12 cellular contexts compared by ENCODE assay signal in the genomic region with DNA sequence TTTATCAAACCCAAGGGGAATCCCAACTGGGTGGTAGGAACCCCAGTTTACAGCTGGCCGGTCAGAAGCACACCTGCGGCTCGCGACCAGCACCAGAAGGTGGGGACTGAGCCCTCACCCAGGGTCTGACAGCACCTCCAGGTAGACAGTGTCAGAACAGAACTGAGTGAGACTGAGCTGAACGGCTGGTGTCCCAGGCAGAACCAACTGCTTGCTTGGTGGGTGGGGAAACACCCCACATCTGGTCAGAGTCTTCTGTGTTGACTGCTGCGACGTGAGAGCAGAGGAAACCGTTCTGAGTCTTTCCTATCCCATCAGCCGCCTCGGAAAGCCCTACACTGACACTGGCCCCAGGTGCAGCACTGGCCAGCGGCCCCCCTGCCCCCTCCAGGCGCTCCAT.
DNase-seq lines count a peak whose midpoint lies in the region; ATAC-seq and TF ChIP-seq lines count a peak whose summit lies in the region.
"Had no signal": no experiment of that assay in that cellular context is flagged by ENCODE, and none has a peak within 500 bp of the region (broad histone marks: within the 10 kb centered on the region; RNA-seq: fewer than 3 reads in every experiment).

No MANE protein-coding gene starts in this region.

- H3K4me3 ChIP-seq in GM12864 (ENCODE audit: low read depth, low read length) (no peak overlapping the region), transverse colon (no peak overlapping the region)

- H3K4me3 Mint-ChIP-seq in activated T-cell treated with anti-CD3 and anti-CD28 coated beads, Interleukin-2, amount 50 U/mL, for 4 hours: no peak overlapping the region
- H3K4me3 Mint-ChIP-seq: CD8-positive, alpha-beta memory T cell had no signal

- no peaks in the 10 kb centered on the region for H3K9me3 ChIP-seq in transverse colon

- TF ChIP-seq POLR2A in transverse colon (IDR thresholded peaks at IDR 0.05): no peak

- H3K4me1 Mint-ChIP-seq in activated T-cell treated with anti-CD3 and anti-CD28 coated beads, Interleukin-2, amount 50 U/mL, for 4 hours (ENCODE audit: low read depth): peaks cover 8% of the 10 kb centered on the region

- in situ Hi-C loops in transverse colon (cut with MboI; ENCODE audit: low pct_ligation_motif_present in 1 of 4, low pct_unique_long_range_greater_than_20kb in 1 of 4, low sequenced_read_pairs in 3 of 4): no loop called here

- no peaks in the 10 kb centered on the region for H3K4me1 ChIP-seq in transverse colon

- peaks cover 3% of the 10 kb centered on the region for H3K36me3 Mint-ChIP-seq in activated T-cell treated with anti-CD3 and anti-CD28 coated beads, Interleukin-2, amount 50 U/mL, for 4 hours (ENCODE audit: insufficient read depth)

- no peak for TF ChIP-seq EP300 in transverse colon (IDR thresholded peaks at IDR 0.05; ENCODE audit: low read depth)

- no peaks in the 10 kb centered on the region for H3K27me3 Mint-ChIP-seq in activated T-cell treated with anti-CD3 and anti-CD28 coated beads, Interleukin-2, amount 50 U/mL, for 4 hours (ENCODE audit: low read depth)
- H3K27me3 Mint-ChIP-seq: CD8-positive, alpha-beta memory T cell had no signal

- no peaks in the 10 kb centered on the region for H3K27me3 ChIP-seq in transverse colon

- intact Hi-C loops in transverse colon (cut with DNase I; ENCODE audit: low total_unique reads): no loop called here

- no peaks in the 10 kb centered on the region for H3K36me3 ChIP-seq in transverse colon

- peak; percentile 71 for ATAC-seq in GM19372 (IDR thresholded peaks at IDR 0.05; ENCODE audit: low read depth, unreplicated experiment)
- peak; percentile 92 for ATAC-seq in HG02973 (IDR thresholded peaks at IDR 0.05; ENCODE audit: unreplicated experiment)
- peak; percentile 72 to 73 for ATAC-seq in activated T-cell treated with anti-CD3 and anti-CD28 coated beads, Interleukin-2, amount 50 U/mL, for 4 hours

- WGBS in transverse colon (ENCODE audit: low coverage in 1 of 2), 2 donors: 95% methylated on average over 12 of the region's 12 CpGs; no CpG with 5 or more reads in 1 of the 2 donors

- no peak overlapping the region for H3K27ac ChIP-seq in transverse colon
- H3K27ac ChIP-seq: WERI-Rb-1 had no signal

- TF ChIP-seq CTCF in GM12864 (IDR thresholded peaks at IDR 0.05; ENCODE audit: low read depth, low read length, missing control alignments) (no peak), transverse colon (IDR thresholded peaks at IDR 0.05) (no peak)

- H3K9me3 Mint-ChIP-seq in activated T-cell treated with anti-CD3 and anti-CD28 coated beads, Interleukin-2, amount 50 U/mL, for 4 hours: no peaks in the 10 kb centered on the region
- H3K9me3 Mint-ChIP-seq: CD8-positive, alpha-beta memory T cell had no signal

- DNase-seq in GM12864 (ENCODE audit: low read depth) (peak; percentile 31), transverse colon (no peak), NCI-H146 (lab: John Stamatoyannopoulos, UW) (no peak), NCI-H1930 (lab: John Stamatoyannopoulos, UW) (no peak), SIG-M5 (lab: John Stamatoyannopoulos, UW) (no peak)
- no peak for DNase-seq in activated T-cell treated with anti-CD3 and anti-CD28 coated beads, Interleukin-2, amount 50 U/mL, for 4 hours
- DNase-seq: GOT3, small intestine, WERI-Rb-1 had no signal
